In genomic region chr7:32816531-32816948, GRCh38 we compare ENCODE assay signal across 7 cellular contexts.
DNase-seq lines count a peak whose midpoint lies in the region; ATAC-seq and TF ChIP-seq lines count a peak whose summit lies in the region.
"Not testable (repeated sequence)": the region's sequence is repeated elsewhere in the genome, so short reads cannot be mapped to it uniquely, and the experiment has no call there.

No MANE protein-coding gene starts in this region.

- H3K27ac ChIP-seq in VCaP = peak overlapping the region; percentile 19; the same call in 1 of the 2 replicates
- H3K27ac ChIP-seq in psoas muscle = not testable (repeated sequence)

- not testable (repeated sequence) for H3K27me3 ChIP-seq in psoas muscle (ENCODE audit: insufficient read depth in 3 of 3, low read length in 2 of 3)

- H3K36me3 ChIP-seq in psoas muscle (ENCODE audit: insufficient read depth in 1 of 2, low read depth in 1 of 2) = not testable (repeated sequence)

- WGBS in psoas muscle, 3 donors = 7 to 14% (median 13%) methylated on average over 4 of the region's 4 CpGs

- not testable (repeated sequence) for H3K9me3 ChIP-seq in psoas muscle

- peak; percentile 5 for DNase-seq in GM03348 (ENCODE audit: low spot score)
- DNase-seq in NCI-H1092 (lab: John Stamatoyannopoulos, UW) = peak; percentile 6
- DNase-seq in NCI-H446 (lab: John Stamatoyannopoulos, UW) = peak; percentile 2 to 21
- DNase-seq in fibroblast of villous mesenchyme (ENCODE audit: low read depth) = peak; percentile 74
- not testable (repeated sequence) for DNase-seq in left colon, psoas muscle

- peak; percentile 75 for ATAC-seq in left colon
- peak; percentile 40 to 72 (median 52) for ATAC-seq in psoas muscle

- not testable (repeated sequence) for TF ChIP-seq CTCF in VCaP (conservative IDR thresholded peaks at IDR 0.05); fibroblast of villous mesenchyme (IDR thresholded peaks at IDR 0.05; ENCODE audit: insufficient read depth, low read depth, low read length); psoas muscle (IDR thresholded peaks at IDR 0.05)

- not testable (repeated sequence) for H3K4me3 ChIP-seq in fibroblast of villous mesenchyme (ENCODE audit: low read depth, low read length); psoas muscle

- intact Hi-C loops in left colon (cut with DNase I, micrococcal nuclease); psoas muscle (cut with DNase I): not testable (repeated sequence)

- not testable (repeated sequence) for H3K4me1 ChIP-seq in psoas muscle
